Comparison of ENCODE assay signal across 8 cellular contexts in the genomic region with DNA sequence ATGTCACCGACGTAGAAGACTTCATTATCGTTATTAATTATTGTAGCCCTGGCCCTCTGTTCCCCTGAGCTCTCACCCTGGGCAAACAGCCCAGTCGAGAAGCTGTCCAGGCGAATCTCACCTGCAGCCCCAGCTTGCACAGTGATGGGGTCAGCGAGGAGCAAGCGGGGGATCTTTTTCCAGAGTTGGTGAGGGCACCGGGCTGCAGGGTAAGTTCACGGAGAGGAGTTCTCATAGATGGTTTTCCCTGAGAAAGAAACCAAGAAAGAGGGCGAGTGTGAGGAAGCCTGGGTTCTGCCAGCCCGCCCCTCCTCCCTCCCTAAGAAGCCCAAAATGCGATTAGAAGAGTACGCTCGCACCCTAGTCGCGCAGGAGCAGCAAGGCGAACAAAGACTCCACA. TPM values are rescaled to one million over a fixed set of nuclear protein-coding genes. Genes with fewer than 3 reads are reported as not detected.
A peak's percentile ranks its signal among the peaks of the same experiment; 100 is the strongest.
DNase-seq lines count a peak whose midpoint lies in the region; ATAC-seq, FAIRE-seq and TF ChIP-seq lines count a peak whose summit lies in the region.

No MANE protein-coding gene starts in this region.

- CTCF ChIA-PET in WTC11 (lab: Charles Lee) = interaction anchor here (1.2 kb wide), 1 partner anchor 14 kb away, joined by 4 read pairs; no protein-coding TSS in a partner anchor

- H3K36me3 Mint-ChIP-seq in stimulated activated naive CD8-positive, alpha-beta T cell treated with anti-CD3 and anti-CD28 coated beads, Interleukin-15, Interleukin-2, amounts not matched to agents 100 ng/mL and 50 ng/mL, for 24 hours (ENCODE audit: low read depth) = peaks cover 13% of the 10 kb centered on the region
- H3K36me3 Mint-ChIP-seq in WTC11 = peaks cover 19% of the 10 kb centered on the region

- no peak for FAIRE-seq in kidney (lab: Jason Lieb, UNC)

- H3K4me1 ChIP-seq in kidney (ENCODE audit: control insufficient read depth in 1 of 2, insufficient read depth in 1 of 2, low read depth in 1 of 2, low read length in 2 of 2) (peaks cover 10 to 12% of the 10 kb centered on the region in 2 donors), tibial nerve (peaks cover 0 to 19% (median 12%) of the 10 kb centered on the region in 4 donors)

- no peak for TF ChIP-seq CTCF in WTC11 (IDR thresholded peaks at IDR 0.05)
- no peak for TF ChIP-seq CTCF in kidney (IDR thresholded peaks at IDR 0.05; ENCODE audit: borderline replicate concordance, extremely low read depth, insufficient read depth)
- no peak for TF ChIP-seq CTCF in tibial nerve (IDR thresholded peaks at IDR 0.05)

- H3K9me3 ChIP-seq in kidney (ENCODE audit: control insufficient read depth in 1 of 2, low read length in 2 of 2) (no peaks in the 10 kb centered on the region), tibial nerve (no peaks in the 10 kb centered on the region)

- H3K27ac ChIP-seq in kidney (ENCODE audit: low read depth in 2 of 2, low read length in 2 of 2) = no peak overlapping the region
- peak overlapping the region in 3 of 4 donors; percentile 77 to 96 (median 91) for H3K27ac ChIP-seq in tibial nerve

- no peaks in the 10 kb centered on the region for H3K27me3 ChIP-seq in tibial nerve

- H3K27ac Mint-ChIP-seq in stimulated activated naive CD8-positive, alpha-beta T cell treated with anti-CD3 and anti-CD28 coated beads, Interleukin-15, Interleukin-2, amounts not matched to agents 100 ng/mL and 50 ng/mL, for 24 hours = peak overlapping the region; percentile 93
- H3K27ac Mint-ChIP-seq in WTC11 = peak overlapping the region; percentile 90

- ATAC-seq in stimulated activated naive CD8-positive, alpha-beta T cell treated with anti-CD3 and anti-CD28 coated beads, Interleukin-15, Interleukin-2, amounts not matched to agents 100 U/mL and 50 U/mL, for 24 hours = no peak
- peak; percentile 18 for ATAC-seq in WTC11

- no peaks in the 10 kb centered on the region for H3K9me3 Mint-ChIP-seq in stimulated activated naive CD8-positive, alpha-beta T cell treated with anti-CD3 and anti-CD28 coated beads, Interleukin-15, Interleukin-2, amounts not matched to agents 100 ng/mL and 50 ng/mL, for 24 hours
- no peaks in the 10 kb centered on the region for H3K9me3 Mint-ChIP-seq in WTC11

- H3K27me3 Mint-ChIP-seq in stimulated activated naive CD8-positive, alpha-beta T cell treated with anti-CD3 and anti-CD28 coated beads, Interleukin-15, Interleukin-2, amounts not matched to agents 100 ng/mL and 50 ng/mL, for 24 hours = no peaks in the 10 kb centered on the region
- H3K27me3 Mint-ChIP-seq in WTC11 (ENCODE audit: low read depth) = peaks cover 4% of the 10 kb centered on the region

- no peak for DNase-seq in stimulated activated naive CD8-positive, alpha-beta T cell treated with anti-CD3 and anti-CD28 coated beads, Interleukin-15, Interleukin-2, amounts not matched to agents 100 U/mL and 50 U/mL, for 24 hours
- DNase-seq in WTC11 (ENCODE audit: low spot score) (no peak), kidney (no peak), tibial nerve (ENCODE audit: low spot score in 2 of 2) (no peak), MV-4-11 (lab: John Stamatoyannopoulos, UW) (no peak), COLO668 (lab: John Stamatoyannopoulos, UW; ENCODE audit: unreplicated experiment) (no peak)
- no peak for DNase-seq in stimulated activated CD4-positive, alpha-beta T cell treated with anti-CD3 and anti-CD28 coated beads, Interleukin-1b, Interleukin-23, amount 100 ng/mL, for 48 hours

- no peak overlapping the region for H3K9ac ChIP-seq in kidney (ENCODE audit: low read length in 2 of 2)

- peaks cover 26% of the 10 kb centered on the region for H3K4me1 Mint-ChIP-seq in stimulated activated naive CD8-positive, alpha-beta T cell treated with anti-CD3 and anti-CD28 coated beads, Interleukin-15, Interleukin-2, amounts not matched to agents 100 ng/mL and 50 ng/mL, for 24 hours (ENCODE audit: low read depth)
- H3K4me1 Mint-ChIP-seq in WTC11 = peaks cover 16% of the 10 kb centered on the region

- 3% methylated on average over 16 to 17 of the region's 17 CpGs for WGBS in tibial nerve, 2 donors

- H3K4me3 ChIP-seq in kidney (ENCODE audit: low read length in 2 of 2) (peak overlapping the region; percentile 58 to 78), tibial nerve (peak overlapping the region; percentile 56 to 68 (median 66))

- POLR2A ChIA-PET in WTC11 (lab: Charles Lee) = interaction anchor here (0.7 kb wide), 1 partner anchor 22 kb away, joined by 3 read pairs; the partner anchor contains the start of gene ALDOC

- H3K36me3 ChIP-seq in kidney (ENCODE audit: control insufficient read depth in 1 of 2, insufficient read depth in 2 of 2, low read length in 2 of 2) (no peaks in the 10 kb centered on the region), tibial nerve (peaks cover 0 to under 1% (median 0%) of the 10 kb centered on the region in 3 donors)

- intact Hi-C loops in kidney (cut with DNase I) = no loop called here

- peak overlapping the region; percentile 91 for H3K4me3 Mint-ChIP-seq in stimulated activated naive CD8-positive, alpha-beta T cell treated with anti-CD3 and anti-CD28 coated beads, Interleukin-15, Interleukin-2, amounts not matched to agents 100 ng/mL and 50 ng/mL, for 24 hours
- H3K4me3 Mint-ChIP-seq in WTC11 = peak overlapping the region; percentile 94

- no peak for TF ChIP-seq POLR2A in tibial nerve (IDR thresholded peaks at IDR 0.05)

- TF ChIP-seq EP300 in tibial nerve (IDR thresholded peaks at IDR 0.05) = no peak

TF ChIP-seq in WTC11, 78 proteins besides CTCF, POLR2A, EP300 and RAD21 (continues in another document):
- TF ChIP-seq IRF2 (CRISPR knock-in tag; IDR thresholded peaks at IDR 0.05; ENCODE audit: borderline replicate concordance, low read depth) (no peak), TEAD1 (CRISPR knock-in tag; IDR thresholded peaks at IDR 0.05) (no peak), NR1H2 (CRISPR knock-in tag; IDR thresholded peaks at IDR 0.05) (no peak), ETV6 (CRISPR knock-in tag; IDR thresholded peaks at IDR 0.05) (no peak), KAT7 (CRISPR knock-in tag; IDR thresholded peaks at IDR 0.05; ENCODE audit: borderline replicate concordance) (no peak), ZNF532 (CRISPR knock-in tag; IDR thresholded peaks at IDR 0.05; ENCODE audit: borderline replicate concordance) (no peak), TCF7 (CRISPR knock-in tag; IDR thresholded peaks at IDR 0.05; ENCODE audit: low read depth) (no peak), GTF2I (CRISPR knock-in tag; conservative IDR thresholded peaks at IDR 0.05) (no peak), ZNF263 (CRISPR knock-in tag; IDR thresholded peaks at IDR 0.05; ENCODE audit: low read depth) (no peak), ZNF232 (CRISPR knock-in tag; IDR thresholded peaks at IDR 0.05) (no peak), MAX (CRISPR knock-in tag; IDR thresholded peaks at IDR 0.05) (no peak), FOXJ3 (CRISPR knock-in tag; IDR thresholded peaks at IDR 0.05; ENCODE audit: borderline replicate concordance) (no peak), NFE2L1 (CRISPR knock-in tag; IDR thresholded peaks at IDR 0.05) (no peak), MXD4 (CRISPR knock-in tag; IDR thresholded peaks at IDR 0.05; ENCODE audit: borderline replicate concordance) (no peak)

RNA-seq across cellular contexts. Expression of gene SPAG5, which starts 0.4 kb away (rescaled TPM):
- total RNA-seq in WTC11 (2021) (120 to 146 TPM (median 125 TPM) in 3 replicates), kidney (7.4 TPM), tibial nerve (10 to 100 TPM in 1 of 4 donors, 1 to 10 TPM in 3; 5.7 to 11.4 (median 7.6) TPM)
- polyA plus RNA-seq in kidney (ENCODE audit: insufficient read depth, low read depth, low replicate concordance) = 123 TPM

RNA-seq across cellular contexts. Expression of gene RSKR, which starts 15.6 kb away (rescaled TPM):
- total RNA-seq in WTC11 (2021) (23.7 to 28.0 TPM (median 25.6 TPM) in 3 replicates), kidney (10.2 TPM), tibial nerve (10 to 100 TPM in 3 of 4 donors, 1 to 10 TPM in 1; 5.7 to 34.5 (median 16.2) TPM)
- 4.1 TPM for polyA plus RNA-seq in kidney (ENCODE audit: insufficient read depth, low read depth, low replicate concordance)

RNA-seq across cellular contexts. Expression of gene ALDOC, which starts 21.7 kb away (rescaled TPM):
- total RNA-seq in WTC11 (2021) (73.5 to 95.7 TPM (median 94.2 TPM) in 3 replicates), kidney (7.1 TPM), tibial nerve (100 to 1,000 TPM in 3 of 4 donors, 10 to 100 TPM in 1; 46.2 to 222 (median 141) TPM)
- polyA plus RNA-seq in kidney (ENCODE audit: insufficient read depth, low read depth, low replicate concordance) = 21.9 TPM

RNA-seq across cellular contexts. Expression of gene PIGS, which starts 27.1 kb away (rescaled TPM):
- total RNA-seq in WTC11 (2021) (50.6 to 55.0 TPM (median 54.6 TPM) in 3 replicates), kidney (75.0 TPM), tibial nerve (10 to 100 TPM; 62.2 to 82.4 (median 73.2) TPM)
- 60.6 TPM for polyA plus RNA-seq in kidney (ENCODE audit: insufficient read depth, low read depth, low replicate concordance)

RNA-seq across cellular contexts. Expression of gene UNC119, which starts 46.0 kb away (rescaled TPM):
- total RNA-seq in WTC11 (2021) (53.3 to 59.6 TPM (median 54.6 TPM) in 3 replicates), kidney (19.0 TPM), tibial nerve (10 to 100 TPM; 20.5 to 30.0 (median 22.4) TPM)
- 60.7 TPM for polyA plus RNA-seq in kidney (ENCODE audit: insufficient read depth, low read depth, low replicate concordance)

Comparison
In these comparisons a context has a peak if more than half of its experiments do, and no peak if none do; other contexts are left out.
1. H3K27ac ChIP-seq: peak in tibial nerve (3 of 4); none in kidney (0 of 2).